23 cellular contexts compared by ENCODE assay signal in genomic region chr14:69700609-69701008, GRCh38.
DNase-seq lines count a peak whose midpoint lies in the region; ATAC-seq, FAIRE-seq and TF ChIP-seq lines count a peak whose summit lies in the region.
"Had no signal": no experiment of that assay in that cellular context is flagged by ENCODE, and none has a peak within 500 bp of the region (broad histone marks: within the 10 kb centered on the region; RNA-seq: fewer than 3 reads in every experiment).

No MANE protein-coding gene starts in this region.

- no peak for TF ChIP-seq POLR2A in K562 (conservative IDR thresholded peaks at IDR 0.05)
- TF ChIP-seq POLR2A in spleen (IDR thresholded peaks at IDR 0.05) = no peak

- no peak for TF ChIP-seq RAD21 in K562 (CRISPR knock-in tag; conservative IDR thresholded peaks at IDR 0.05 in 1 of 2, IDR thresholded peaks at IDR 0.05 in 1 of 2)

- H3K4me1 ChIP-seq in K562 (replicated peaks in 1 of 2; ENCODE audit: control insufficient read depth in 2 of 2, insufficient read depth in 2 of 2, low read length in 2 of 2) (peaks cover 16 to 70% of the 10 kb centered on the region in 2 experiments; a peak in 3 of 5 replicates), spleen (peaks cover 53 to 100% (median 96%) of the 10 kb centered on the region in 6 donors)

- no peak overlapping the region; the same call in 1 of the 2 replicates for H3K4me2 ChIP-seq in K562 (ENCODE audit: insufficient read depth, low read length)

- DNase-seq in CD1c-positive myeloid dendritic cell (ENCODE audit: extremely low spot score) (peak; percentile 32), K562 (ENCODE audit: extremely low read depth in 1 of 4, low spot score in 3 of 4) (no peak), spleen (no peak), brain microvascular endothelial cell (no peak)
- no peak for DNase-seq in stimulated activated CD4-positive, alpha-beta T cell treated with anti-CD3 and anti-CD28 coated beads, Interleukin-4, amount 100 ng/mL, for 4 hours
- no peak for DNase-seq in stimulated activated CD4-positive, alpha-beta T cell treated with anti-CD3 and anti-CD28 coated beads, Interleukin-1b, Interleukin-23, amount 100 ng/mL, for 48 hours
- DNase-seq: activated T-cell treated with anti-CD3 and anti-CD28 coated beads, Interleukin-2, amount 50 U/mL, for 48 hours; cerebellar nuclear complex; DND-41; foreskin keratinocyte; GM23248; left ventricle myocardium inferior; NCI-H1436; NCI-H526 treated with DMSO at 0.1 percent for 48 hours; posterior cingulate gyrus; stimulated activated CD4-positive, alpha-beta T cell treated with anti-CD3 and anti-CD28 coated beads, Interleukin-15, amount 100 ng/mL, for 24 hours had no signal

- no peaks in the 10 kb centered on the region for H3K9me1 ChIP-seq in K562 (ENCODE audit: control insufficient read depth, insufficient read depth, low read length)

- peaks cover 87% of the 10 kb centered on the region for H3K79me2 ChIP-seq in K562 (ENCODE audit: control insufficient read depth, insufficient read depth, low read length)

- BruUV-seq in K562 (replicated peaks; lab: Mats Ljungman, UMichigan) = no TSS peak

- H3K9me3 ChIP-seq in KOPT-K1 (ENCODE audit: insufficient read depth, low read length, poor library complexity, severe bottlenecking) = no peaks in the 10 kb centered on the region
- no peaks in the 10 kb centered on the region for H3K9me3 ChIP-seq in K562 (replicated peaks; ENCODE audit: control insufficient read depth, insufficient read depth, low read depth, low read length)
- H3K9me3 ChIP-seq in spleen = no peaks in the 10 kb centered on the region
- H3K9me3 ChIP-seq: left ventricle myocardium inferior, suprapubic skin, vagina had no signal

- CTCF ChIA-PET in K562 (lab: Yijun Ruan, JAX; ENCODE audit: low intra/inter-chr PET ratio) = no interaction called here

- H4K20me1 ChIP-seq in K562 (replicated peaks; ENCODE audit: control insufficient read depth, insufficient read depth, low read length) = no peaks in the 10 kb centered on the region

- H3K27ac ChIP-seq in KOPT-K1 (ENCODE audit: low read depth, low read length, poor library complexity, severe bottlenecking) = peak overlapping the region; percentile 86
- H3K27ac ChIP-seq in K562 (ENCODE audit: extremely low read depth, low read depth, low read length) = peak overlapping the region; percentile 97
- H3K27ac ChIP-seq in spleen = peak overlapping the region in 5 of 8 donors; percentile 65 to 94 (median 86)
- no peak overlapping the region for H3K27ac ChIP-seq in brain microvascular endothelial cell
- H3K27ac ChIP-seq: foreskin keratinocyte, GM23248, left ventricle myocardium inferior, suprapubic skin, vagina had no signal

- intact Hi-C loops in K562 (cut with micrococcal nuclease) (loop anchor here (5.0 kb wide), 1 partner anchor 48 kb away; no protein-coding TSS in a partner anchor), spleen (cut with DNase I; ENCODE audit: low total_unique reads) (no loop called here)

- H3K9ac ChIP-seq in K562 (ENCODE audit: insufficient read depth in 1 of 2, low read depth in 2 of 2, low read length in 2 of 2) = peak overlapping the region in 1 of 2 experiments; percentile 78; a peak in 2 of 4 replicates
- H3K9ac ChIP-seq: GM23248 had no signal

- FAIRE-seq in K562 (lab: Jason Lieb, UNC) = no peak
- FAIRE-seq: astrocyte, GM19239 had no signal

- no peaks in the 10 kb centered on the region for H3K27me3 ChIP-seq in K562 (ENCODE audit: control insufficient read depth in 2 of 2, insufficient read depth in 2 of 2, low read length in 2 of 2)
- H3K27me3 ChIP-seq in spleen (replicated peaks in 1 of 7) = no peaks in the 10 kb centered on the region
- H3K27me3 ChIP-seq in brain microvascular endothelial cell (replicated peaks) = no peaks in the 10 kb centered on the region
- H3K27me3 ChIP-seq: foreskin keratinocyte, suprapubic skin, vagina had no signal

- in situ Hi-C loops in K562 (cut with MboI) (no loop called here), brain microvascular endothelial cell (cut with HindIII; ENCODE audit: low pct_ligation_motif_present, low sequenced_read_pairs) (no loop called here)

- ATAC-seq in K562 = no peak
- ATAC-seq: activated CD4-positive, CD25-positive, alpha-beta regulatory T cell treated with anti-CD3 and anti-CD28 coated beads, Interleukin-2, amount 50 U/mL, for 24 hours; activated naive CD4-positive, alpha-beta T cell treated with anti-CD3 and anti-CD28 coated beads, Interleukin-2, amount 50 U/mL, for 72 hours; foreskin keratinocyte had no signal

- no peak overlapping the region for H3K4me3 ChIP-seq in K562
- no peak overlapping the region for H3K4me3 ChIP-seq in spleen
- H3K4me3 ChIP-seq in brain microvascular endothelial cell (ENCODE audit: low read depth, low read length) = no peak overlapping the region
- H3K4me3 ChIP-seq: GM23248, left ventricle myocardium inferior, suprapubic skin, vagina had no signal

- 15% methylated on average over 2 of the region's 2 CpGs for WGBS in K562 (ENCODE audit: insufficient coverage, low coverage, missing lambda C conversion rate)
- 30 to 47% (median 44%) methylated on average over 2 of the region's 2 CpGs for WGBS in spleen, 5 donors

- H2AFZ ChIP-seq in K562 (ENCODE audit: low read depth, low read length) = no peak overlapping the region
- H2AFZ ChIP-seq: GM23248 had no signal

- POLR2A ChIA-PET in K562 (lab: Yijun Ruan, JAX) = no interaction called here

- TF ChIP-seq CTCF in K562 (IDR thresholded peaks at IDR 0.05 in 2 of 3, conservative IDR thresholded peaks at IDR 0.05 in 1 of 3; ENCODE audit: insufficient read depth in 2 of 3, low read depth in 1 of 3, low read length in 3 of 3) (no peak), spleen (IDR thresholded peaks at IDR 0.05 in 8 of 11, conservative IDR thresholded peaks at IDR 0.05 in 3 of 11) (no peak), brain microvascular endothelial cell (IDR thresholded peaks at IDR 0.05; ENCODE audit: low read depth, low read length, missing control alignments) (no peak)

- no peak for TF ChIP-seq EP300 in K562 (IDR thresholded peaks at IDR 0.05; ENCODE audit: low read length)

- peaks cover 11% of the 10 kb centered on the region; the same call in 1 of the 2 replicates for H3K36me3 ChIP-seq in KOPT-K1 (ENCODE audit: insufficient read depth, low read length)
- H3K36me3 ChIP-seq in K562 (ENCODE audit: control insufficient read depth, insufficient read depth, low read length) = peaks cover 21% of the 10 kb centered on the region
- peaks cover 0 to 25% (median 15%) of the 10 kb centered on the region in 6 donors for H3K36me3 ChIP-seq in spleen
- H3K36me3 ChIP-seq in brain microvascular endothelial cell (replicated peaks) = no peaks in the 10 kb centered on the region

TF ChIP-seq in K562, 482 proteins besides CTCF, POLR2A, EP300 and RAD21:
- TF ChIP-seq ZNF124 (CRISPR knock-in tag; IDR thresholded peaks at IDR 0.05) (no peak), SPI1 (IDR thresholded peaks at IDR 0.05; ENCODE audit: borderline replicate concordance, low read depth, low read length) (peak; percentile 54; the same call in 1 of the 2 replicates), SMAD4 (CRISPR knock-in tag; conservative IDR thresholded peaks at IDR 0.05) (no peak)
